19 cellular contexts compared by ENCODE assay signal in genomic region chr21:45412491-45412890, GRCh38. TPM values are rescaled to one million over a fixed set of nuclear protein-coding genes. Genes with fewer than 3 reads are reported as not detected.
DNase-seq lines count a peak whose midpoint lies in the region; ATAC-seq and TF ChIP-seq lines count a peak whose summit lies in the region.
"Had no signal": no experiment of that assay in that cellular context is flagged by ENCODE, and none has a peak within 500 bp of the region (broad histone marks: within the 10 kb centered on the region; RNA-seq: fewer than 3 reads in every experiment).

No MANE protein-coding gene starts in this region.

- no peak for TF ChIP-seq CTCF in cardiac muscle cell (IDR thresholded peaks at IDR 0.05; ENCODE audit: low read depth, low read length)
- no peak for TF ChIP-seq CTCF in left ventricle myocardium inferior (IDR thresholded peaks at IDR 0.05; ENCODE audit: borderline replicate concordance)
- no peak for TF ChIP-seq CTCF in neural progenitor cell (IDR thresholded peaks at IDR 0.05)

- H3K4me1 Mint-ChIP-seq in neural progenitor cell = peaks cover 74% of the 10 kb centered on the region
- H3K4me1 Mint-ChIP-seq: CD4-positive, alpha-beta memory T cell; IgD-negative memory B cell had no signal

- H4K20me1 ChIP-seq in neural progenitor cell (ENCODE audit: low read depth) = peaks cover 100% of the 10 kb centered on the region

- intact Hi-C loops in cardiac septum (cut with DNase I) (no loop called here), left ventricle myocardium inferior (cut with micrococcal nuclease) (no loop called here)

- H3K79me2 ChIP-seq in neural progenitor cell (ENCODE audit: low read depth) = peaks cover 100% of the 10 kb centered on the region

- no peak overlapping the region for H2AFZ ChIP-seq in neural progenitor cell (replicated peaks)
- H2AFZ ChIP-seq: GM23248 had no signal

- H3K9me3 Mint-ChIP-seq in neural progenitor cell = no peaks in the 10 kb centered on the region
- H3K9me3 Mint-ChIP-seq: CD4-positive, alpha-beta memory T cell; IgD-negative memory B cell had no signal

- H3K27ac ChIP-seq in cardiac muscle cell = peak overlapping the region; percentile 98
- peak overlapping the region; percentile 96 for H3K27ac ChIP-seq in left ventricle myocardium inferior (replicated peaks)
- no peak overlapping the region for H3K27ac ChIP-seq in neural progenitor cell
- H3K27ac ChIP-seq: GM23248, SJSA1 had no signal

- H3K27ac Mint-ChIP-seq in neural progenitor cell = peak overlapping the region; percentile 60
- H3K27ac Mint-ChIP-seq: CD4-positive, alpha-beta memory T cell; IgD-negative memory B cell had no signal

- no peaks in the 10 kb centered on the region for H3K9me3 ChIP-seq in cardiac muscle cell (ENCODE audit: low read depth)
- H3K9me3 ChIP-seq in left ventricle myocardium inferior (replicated peaks) = no peaks in the 10 kb centered on the region
- H3K9me3 ChIP-seq in neural progenitor cell (ENCODE audit: low read depth) = no peaks in the 10 kb centered on the region
- H3K9me3 ChIP-seq: BE2C, SJSA1 had no signal

- H3K4me1 ChIP-seq in cardiac muscle cell (ENCODE audit: low read depth) (peaks cover 89% of the 10 kb centered on the region), left ventricle myocardium inferior (peaks cover 90% of the 10 kb centered on the region), neural progenitor cell (peaks cover 49% of the 10 kb centered on the region)
- H3K4me1 ChIP-seq: SJSA1 had no signal

- POLR2A ChIA-PET in HEK293T (lab: Yijun Ruan, JAX) = no interaction called here

- CTCF ChIA-PET in HEK293T (lab: Yijun Ruan, JAX) = interaction anchor here (0.6 kb wide), 1 partner anchor 116 kb away, joined by 3 read pairs; no protein-coding TSS in a partner anchor

- DNase-seq in cardiac muscle cell (ENCODE audit: low read depth in 1 of 2, low spot score in 1 of 2) (no peak), cardiac septum (ENCODE audit: low spot score) (no peak), left ventricle myocardium inferior (peak; percentile 5), neural progenitor cell (ENCODE audit: low spot score) (no peak), T-helper 1 cell (no peak), HEK293T (ENCODE audit: extremely low spot score) (no peak), globus pallidus (ENCODE audit: low spot score) (no peak)
- DNase-seq: 8988T; DMS79; GM23248; NCI-H187 treated with DMSO at 0.1 percent for 48 hours; NCI-H69; NK-92 treated with Interleukin-12 subunit alpha and Interleukin-12 subunit beta, amount 100 ng/mL, for 24 hours; OCI-M1 had no signal

- ATAC-seq in HG02798 (IDR thresholded peaks at IDR 0.05; ENCODE audit: poor library complexity, unreplicated experiment) = no peak

- no peak overlapping the region for H3K4me3 ChIP-seq in cardiac muscle cell
- H3K4me3 ChIP-seq in left ventricle myocardium inferior = no peak overlapping the region
- no peak overlapping the region for H3K4me3 ChIP-seq in neural progenitor cell
- H3K4me3 ChIP-seq: GM23248, SJSA1 had no signal

- peaks cover 6% of the 10 kb centered on the region for H3K27me3 Mint-ChIP-seq in neural progenitor cell (ENCODE audit: insufficient read depth, low read depth)

- H3K27me3 ChIP-seq in cardiac muscle cell (no peaks in the 10 kb centered on the region), left ventricle myocardium inferior (ENCODE audit: low read depth) (no peaks in the 10 kb centered on the region), neural progenitor cell (no peaks in the 10 kb centered on the region)
- H3K27me3 ChIP-seq: BE2C, SJSA1 had no signal

- H3K4me3 Mint-ChIP-seq in neural progenitor cell = no peak overlapping the region
- H3K4me3 Mint-ChIP-seq: IgD-negative memory B cell had no signal

- H3K9ac ChIP-seq in neural progenitor cell = no peak overlapping the region
- H3K9ac ChIP-seq: GM23248 had no signal

- no peak overlapping the region for H3K4me2 ChIP-seq in neural progenitor cell

- H3F3A ChIP-seq in neural progenitor cell (ENCODE audit: low read depth) = peaks cover 18% of the 10 kb centered on the region

- H3K36me3 ChIP-seq in cardiac muscle cell (no peaks in the 10 kb centered on the region), left ventricle myocardium inferior (no peaks in the 10 kb centered on the region), neural progenitor cell (no peaks in the 10 kb centered on the region)
- H3K36me3 ChIP-seq: BE2C had no signal

- no peaks in the 10 kb centered on the region for H3K36me3 Mint-ChIP-seq in neural progenitor cell
- H3K36me3 Mint-ChIP-seq: CD4-positive, alpha-beta memory T cell; IgD-negative memory B cell had no signal

TF ChIP-seq in HEK293T, 16 proteins besides CTCF, POLR2A, EP300 and RAD21:
- TF ChIP-seq PKNOX1 (IDR thresholded peaks at IDR 0.05) (no peak), LEF1 (IDR thresholded peaks at IDR 0.05; ENCODE audit: borderline replicate concordance) (no peak), SUZ12 (IDR thresholded peaks at IDR 0.05) (no peak), NFRKB (IDR thresholded peaks at IDR 0.05) (no peak), ZNF384 (IDR thresholded peaks at IDR 0.05) (no peak), FOXA1 (IDR thresholded peaks at IDR 0.05) (no peak), FOXK2 (IDR thresholded peaks at IDR 0.05) (no peak)
TF ChIP-seq in HEK293T: peak in this region for 0.

RNA-seq across cellular contexts. Expression of gene COL18A1, which starts 7.5 kb away (rescaled TPM):
- total RNA-seq in cardiac muscle cell (887 and 1,182 TPM in 2 replicates), cardiac septum (77.0 TPM), left ventricle myocardium inferior (66.5 TPM), neural progenitor cell (ENCODE audit: low replicate concordance) (52.6 and 291 TPM in 2 replicates)
- polyA plus RNA-seq in cardiac muscle cell = 407 and 535 TPM in 2 replicates
